ENCODE assay signal across 17 cellular contexts in the genomic region with DNA sequence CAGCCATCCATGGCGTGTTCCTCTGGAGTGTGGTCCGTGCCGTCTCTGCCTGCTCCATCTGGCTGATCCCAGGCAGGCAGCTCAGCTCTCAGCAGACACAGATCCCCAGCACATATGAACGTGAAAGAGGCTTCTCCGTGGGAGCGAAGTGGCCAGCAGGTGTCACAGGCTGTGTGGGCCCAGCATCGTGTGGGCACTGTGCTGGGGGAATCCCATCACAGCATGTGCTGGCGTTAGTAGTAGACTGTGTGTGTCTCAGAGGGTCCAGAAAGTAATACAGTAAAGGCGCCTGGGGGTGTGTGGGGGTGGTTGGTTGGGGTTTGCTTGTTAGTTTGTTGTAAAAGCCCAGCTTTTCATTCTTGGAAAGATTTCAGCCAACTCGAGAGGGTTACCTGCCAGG.
DNase-seq lines count a peak whose midpoint lies in the region; ATAC-seq, FAIRE-seq and TF ChIP-seq lines count a peak whose summit lies in the region.
"Had no signal": no experiment of that assay in that cellular context is flagged by ENCODE, and none has a peak within 500 bp of the region (broad histone marks: within the 10 kb centered on the region; RNA-seq: fewer than 3 reads in every experiment).

No MANE protein-coding gene starts in this region.

- H2BK120ac ChIP-seq in H1 (replicated peaks; ENCODE audit: low read depth, low read length) (no peak overlapping the region), neuronal stem cell (ENCODE audit: low read depth, low read length) (no peak overlapping the region)

- H4K5ac ChIP-seq in H1 (ENCODE audit: insufficient read length, low read depth, low read length), result no peak overlapping the region

- H3K18ac ChIP-seq in H1 (ENCODE audit: extremely low read depth, low read length), result no peak overlapping the region
- H3K18ac ChIP-seq in neuronal stem cell (ENCODE audit: low read length), result no peak overlapping the region

- H4K91ac ChIP-seq in H1 (replicated peaks; ENCODE audit: insufficient read length, low read length) (no peak overlapping the region), neuronal stem cell (ENCODE audit: low read depth, low read length, poor library complexity) (no peak overlapping the region)

- H3K23me2 ChIP-seq in H1 (ENCODE audit: low read depth, low read length), result no peaks in the 10 kb centered on the region

- TF ChIP-seq EP300 in H1 (IDR thresholded peaks at IDR 0.05; ENCODE audit: borderline replicate concordance in 1 of 2, low read depth in 2 of 2, low read length in 2 of 2), result no peak

- H2AFZ ChIP-seq in H1 (ENCODE audit: low read length) (no peak overlapping the region), neuronal stem cell (ENCODE audit: low read length) (no peak overlapping the region)

- H3K79me1 ChIP-seq in H1 (ENCODE audit: low read depth, low read length), result peaks cover 27% of the 10 kb centered on the region
- peaks cover 4% of the 10 kb centered on the region for H3K79me1 ChIP-seq in neuronal stem cell (ENCODE audit: low read depth, low read length)

- TF ChIP-seq POLR2A in H1 (IDR thresholded peaks at IDR 0.05; ENCODE audit: control extremely low read depth in 1 of 2, low read depth in 2 of 2, low read length in 2 of 2) (no peak), esophagus squamous epithelium (IDR thresholded peaks at IDR 0.05) (no peak), Peyer's patch (IDR thresholded peaks at IDR 0.05) (no peak)

- TF ChIP-seq RAD21 in H1 (IDR thresholded peaks at IDR 0.05 in 1 of 2, conservative IDR thresholded peaks at IDR 0.05 in 1 of 2; ENCODE audit: low read depth in 2 of 2, low read length in 2 of 2), result no peak

- H3K27ac ChIP-seq in H1 (ENCODE audit: low read depth, low read length) (no peak overlapping the region), neuronal stem cell (replicated peaks; ENCODE audit: low read length) (no peak overlapping the region), esophagus squamous epithelium (no peak overlapping the region), Peyer's patch (no peak overlapping the region)
- H3K27ac ChIP-seq: 22Rv1; BLaER1 treated with 17β-estradiol and CSF1 and Interleukin-3, amounts not matched to agents 10 nM and 100 nM; HL-60 had no signal

- H2BK20ac ChIP-seq in H1 (ENCODE audit: low read length), result 0 out of 2 replicates have a peak overlapping the region, but pooled peaks have one; percentile 62

- POLR2A ChIA-PET in H1 (lab: Charles Lee; ENCODE audit: partially characterized antibody), result no interaction called here

- peak overlapping the region; percentile 65; the same call in 1 of the 2 replicates for H2AK5ac ChIP-seq in H1 (ENCODE audit: low read depth, low read length)
- H2AK5ac ChIP-seq in neuronal stem cell (ENCODE audit: low read depth, low read length), result no peak overlapping the region

- intact Hi-C loops in esophagus squamous epithelium (cut with DNase I), result no loop called here

- H3K23ac ChIP-seq in H1 (ENCODE audit: insufficient read length) (no peak overlapping the region), neuronal stem cell (ENCODE audit: low read depth, low read length, poor library complexity) (no peak overlapping the region)

- H3K4me2 ChIP-seq in H1 (ENCODE audit: insufficient read depth in 1 of 2, low read depth in 2 of 2, low read length in 2 of 2) (peak overlapping the region; percentile 6 to 32; a peak in 3 of 4 replicates), neuronal stem cell (ENCODE audit: insufficient read depth, low read length, poor library complexity, severe bottlenecking) (no peak overlapping the region)

- H3K4me1 ChIP-seq in H1 (replicated peaks in 1 of 4; ENCODE audit: control insufficient read depth in 3 of 4, insufficient read depth in 4 of 4, low read length in 3 of 4) (peaks cover 11 to 48% (median 30%) of the 10 kb centered on the region in 4 experiments), neuronal stem cell (ENCODE audit: control insufficient read depth in 2 of 2, insufficient read depth in 1 of 2, low read depth in 1 of 2, low read length in 2 of 2) (peaks cover 16 to 39% of the 10 kb centered on the region in 2 donors), esophagus squamous epithelium (peaks cover 18 to 79% (median 41%) of the 10 kb centered on the region in 3 donors), Peyer's patch (peaks cover 0 to 20% (median 3%) of the 10 kb centered on the region in 4 donors)

- no peak overlapping the region for H3K4me3 ChIP-seq in H1 (ENCODE audit: extremely low read depth in 1 of 4, insufficient read depth in 2 of 4, low read depth in 3 of 4, low read length in 4 of 4)
- H3K4me3 ChIP-seq in neuronal stem cell (ENCODE audit: low read length in 2 of 2), result no peak overlapping the region
- no peak overlapping the region for H3K4me3 ChIP-seq in esophagus squamous epithelium
- H3K4me3 ChIP-seq in Peyer's patch, result no peak overlapping the region
- H3K4me3 ChIP-seq: BLaER1 treated with 17β-estradiol and CSF1 and Interleukin-3, amounts not matched to agents 10 nM and 100 nM had no signal

- H3K56ac ChIP-seq in H1 (replicated peaks; ENCODE audit: insufficient read length, low read depth, low read length), result no peak overlapping the region

- no peaks in the 10 kb centered on the region for H3K27me3 ChIP-seq in H1 (replicated peaks in 1 of 4; ENCODE audit: control insufficient read depth in 3 of 4, extremely low read depth in 1 of 4, insufficient read depth in 3 of 4, low read length in 3 of 4)
- H3K27me3 ChIP-seq in neuronal stem cell (ENCODE audit: control insufficient read depth in 3 of 3, insufficient read depth in 3 of 3, low read depth in 1 of 3, low read length in 3 of 3), result no peaks in the 10 kb centered on the region
- H3K27me3 ChIP-seq in esophagus squamous epithelium, result no peaks in the 10 kb centered on the region
- H3K27me3 ChIP-seq in Peyer's patch, result no peaks in the 10 kb centered on the region
- H3K27me3 ChIP-seq: BLaER1 treated with 17β-estradiol and CSF1 and Interleukin-3, amounts not matched to agents 10 nM and 100 nM had no signal

- peaks cover 7 to 86% of the 10 kb centered on the region in 2 experiments; a peak in 3 of 4 replicates for H3K79me2 ChIP-seq in H1 (ENCODE audit: control insufficient read depth in 1 of 2, insufficient read depth in 2 of 2, low read length in 2 of 2)

- H2BK12ac ChIP-seq in H1 (ENCODE audit: low read depth, low read length), result no peak overlapping the region
- H2BK12ac ChIP-seq in neuronal stem cell (ENCODE audit: low read length), result no peak overlapping the region

- H3K14ac ChIP-seq in H1 (ENCODE audit: insufficient read length), result no peak overlapping the region
- H3K14ac ChIP-seq in neuronal stem cell (ENCODE audit: low read length), result no peak overlapping the region

- CTCF ChIA-PET in H1 (lab: Charles Lee; ENCODE audit: partially characterized antibody), result interaction anchor here (0.6 to 5.2 kb wide), 6 partner anchors 10 to 274 kb away, joined by 3 to 36 read pairs (median 4); no protein-coding TSS in a partner anchor

- DNase-seq in NCI-H82 (lab: John Stamatoyannopoulos, UW) (peak; percentile 21), NCI-H82 treated with DMSO at 0.1 percent for 48 hours (lab: John Stamatoyannopoulos, UW; ENCODE audit: unreplicated experiment) (no peak), H1 (ENCODE audit: low read depth in 1 of 2, low spot score in 2 of 2) (no peak), neuronal stem cell (ENCODE audit: low spot score) (no peak), cerebellar cortex (ENCODE audit: low spot score) (no peak), esophagus squamous epithelium (lab: John Stamatoyannopoulos, UW) (no peak), Peyer's patch (no peak)
- DNase-seq: COR-L47, DMS153, EL, KBM-7, NCI-H146, NCI-H345 had no signal

- H3K4ac ChIP-seq in H1 (replicated peaks; ENCODE audit: insufficient read length, low read depth, low read length) (no peak overlapping the region), neuronal stem cell (ENCODE audit: low read length) (no peak overlapping the region)

- H4K8ac ChIP-seq in H1 (ENCODE audit: extremely low read depth, insufficient read depth, low read length) (no peak overlapping the region), neuronal stem cell (ENCODE audit: low read depth, low read length) (no peak overlapping the region)

- H4K20me1 ChIP-seq in H1 (replicated peaks in 1 of 2; ENCODE audit: control insufficient read depth in 1 of 2, insufficient read depth in 2 of 2, low read length in 2 of 2), result peaks cover 31 to 39% of the 10 kb centered on the region in 2 experiments

- H2BK5ac ChIP-seq in H1 (ENCODE audit: low read depth, low read length) (no peak overlapping the region), neuronal stem cell (ENCODE audit: low read length) (no peak overlapping the region)

- H3K9me3 ChIP-seq in H1 (ENCODE audit: insufficient read depth in 2 of 2, low read depth in 1 of 2, low read length in 1 of 2) (no peaks in the 10 kb centered on the region), neuronal stem cell (replicated peaks in 1 of 2; ENCODE audit: control insufficient read depth in 2 of 2, insufficient read depth in 1 of 2, low read depth in 1 of 2, low read length in 2 of 2) (no peaks in the 10 kb centered on the region), esophagus squamous epithelium (no peaks in the 10 kb centered on the region), Peyer's patch (no peaks in the 10 kb centered on the region)
- H3K9me3 ChIP-seq: BLaER1 treated with 17β-estradiol and CSF1 and Interleukin-3, amounts not matched to agents 10 nM and 100 nM had no signal

- no peak for FAIRE-seq in H1 (lab: Jason Lieb, UNC)

- TF ChIP-seq CTCF in H1 (IDR thresholded peaks at IDR 0.05; ENCODE audit: control extremely low read depth in 1 of 3, insufficient read depth in 1 of 3, low read depth in 1 of 3, low read length in 3 of 3), result no peak
- TF ChIP-seq CTCF in esophagus squamous epithelium (IDR thresholded peaks at IDR 0.05), result no peak
- no peak for TF ChIP-seq CTCF in Peyer's patch (IDR thresholded peaks at IDR 0.05)

- no peak for ATAC-seq in HG03469 (IDR thresholded peaks at IDR 0.05; ENCODE audit: unreplicated experiment)

- H3K36me3 ChIP-seq in H1 (ENCODE audit: control insufficient read depth in 2 of 4, insufficient read depth in 4 of 4, low read length in 3 of 4) (no peaks in the 10 kb centered on the region), neuronal stem cell (replicated peaks in 1 of 2; ENCODE audit: control insufficient read depth in 2 of 2, insufficient read depth in 2 of 2, low read length in 2 of 2) (no peaks in the 10 kb centered on the region), esophagus squamous epithelium (no peaks in the 10 kb centered on the region), Peyer's patch (no peaks in the 10 kb centered on the region)

- WGBS in H1 (ENCODE audit: extremely low coverage in 1 of 2, insufficient coverage in 1 of 2, insufficient read length in 1 of 2, insufficient replicate concordance in 2 of 2, low coverage in 1 of 2, low lambda C conversion rate in 2 of 2, missing lambda C conversion rate in 1 of 2), 2 experiments, result 60% methylated on average over 10 of the region's 10 CpGs; no CpG with 5 or more reads in 1 of the 2 experiments
- no CpG with 5 or more reads among the region's 10 CpGs for WGBS in neuronal stem cell (ENCODE audit: extremely low coverage in 2 of 2, insufficient read length in 2 of 2, insufficient replicate concordance in 1 of 2), 2 donors
- 64 to 77% methylated on average over 8 to 10 of the region's 10 CpGs for WGBS in esophagus squamous epithelium, 2 donors

- H2BK15ac ChIP-seq in H1 (ENCODE audit: low read length) (no peak overlapping the region), neuronal stem cell (ENCODE audit: low read length) (no peak overlapping the region)

- H3K9ac ChIP-seq in H1 (replicated peaks in 1 of 4; ENCODE audit: extremely low read depth in 1 of 4, low read depth in 3 of 4, low read length in 3 of 4), result no peak overlapping the region
- H3K9ac ChIP-seq in neuronal stem cell (ENCODE audit: low read depth, low read length, poor library complexity), result peak overlapping the region; percentile 32
- H3K9ac ChIP-seq: BLaER1 treated with 17β-estradiol and CSF1 and Interleukin-3, amounts not matched to agents 10 nM and 100 nM had no signal
